23 cellular contexts compared by ENCODE assay signal in the genomic region with DNA sequence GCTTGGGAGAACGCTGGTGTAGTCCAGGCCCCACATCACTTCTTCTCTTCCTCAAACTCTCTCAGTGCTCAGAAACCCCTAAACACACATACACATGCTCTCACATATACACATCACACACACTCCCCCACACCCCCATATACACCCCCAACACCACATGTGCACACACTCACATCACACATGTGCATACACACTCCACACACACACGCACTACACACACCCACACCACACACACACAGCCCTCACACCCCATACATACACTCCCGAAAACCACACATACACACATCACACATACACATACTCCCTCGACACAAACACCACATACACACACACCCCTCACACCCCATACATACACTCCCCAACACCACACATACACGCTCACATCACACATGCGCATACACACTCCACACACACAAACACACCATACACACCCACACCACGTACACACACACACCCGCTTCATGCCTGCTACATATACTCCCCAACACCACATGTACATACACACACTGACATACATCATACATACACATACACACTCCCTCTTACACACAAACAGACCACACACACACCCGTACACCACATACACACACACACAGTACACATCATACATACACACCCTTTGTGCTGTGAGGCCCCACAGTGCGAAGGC.
DNase-seq lines count a peak whose midpoint lies in the region; ATAC-seq, FAIRE-seq and TF ChIP-seq lines count a peak whose summit lies in the region.
"Had no signal": no experiment of that assay in that cellular context is flagged by ENCODE, and none has a peak within 500 bp of the region (broad histone marks: within the 10 kb centered on the region; RNA-seq: fewer than 3 reads in every experiment).

No MANE protein-coding gene starts in this region.

- H2AFZ ChIP-seq in neuronal stem cell (ENCODE audit: low read length) = no peak overlapping the region

- H3K23ac ChIP-seq in neuronal stem cell (ENCODE audit: low read depth, low read length, poor library complexity) = peak overlapping the region; percentile 70

- peak overlapping the region in 6 of 10 donors; percentile 18 to 72 (median 51) for H3K27ac ChIP-seq in heart right ventricle
- H3K27ac ChIP-seq in endodermal cell (ENCODE audit: low read depth, low read length) = no peak overlapping the region
- H3K27ac ChIP-seq in neuronal stem cell (replicated peaks; ENCODE audit: low read length) = no peak overlapping the region
- H3K27ac ChIP-seq in vagina = peak overlapping the region; percentile 60
- no peak overlapping the region for H3K27ac ChIP-seq in ascending aorta
- H3K27ac ChIP-seq in small intestine (ENCODE audit: low read depth in 1 of 2, low read length in 1 of 2) = peak overlapping the region in 1 of 2 donors; percentile 2
- H3K27ac ChIP-seq: GM23248, HL-60 had no signal

- no peaks in the 10 kb centered on the region for H3K9me3 Mint-ChIP-seq in endodermal cell
- H3K9me3 Mint-ChIP-seq: stimulated activated effector memory CD8-positive, alpha-beta T cell treated with anti-CD3 and anti-CD28 coated beads, Interleukin-12 subunit alpha, Interleukin-12 subunit beta, amount 100 ng/mL, for 72 hours had no signal

- no peak for FAIRE-seq in small intestine (lab: Jason Lieb, UNC)
- FAIRE-seq: D721Med, G401.6, keratinocyte had no signal

- no peaks in the 10 kb centered on the region for H3K9me3 ChIP-seq in heart right ventricle
- H3K9me3 ChIP-seq in endodermal cell (ENCODE audit: control insufficient read depth, low read length) = no peaks in the 10 kb centered on the region
- H3K9me3 ChIP-seq in neuronal stem cell (replicated peaks in 1 of 2; ENCODE audit: control insufficient read depth in 2 of 2, insufficient read depth in 1 of 2, low read depth in 1 of 2, low read length in 2 of 2) = peaks cover 0 to 2% of the 10 kb centered on the region in 2 donors
- no peaks in the 10 kb centered on the region for H3K9me3 ChIP-seq in vagina
- no peaks in the 10 kb centered on the region for H3K9me3 ChIP-seq in ascending aorta
- H3K9me3 ChIP-seq in small intestine (ENCODE audit: control insufficient read depth, low read depth) = no peaks in the 10 kb centered on the region
- H3K9me3 ChIP-seq: heart left ventricle, spleen had no signal

- no peaks in the 10 kb centered on the region for H3K79me1 ChIP-seq in neuronal stem cell (ENCODE audit: low read depth, low read length)

- H3K14ac ChIP-seq in neuronal stem cell (ENCODE audit: low read length) = peak overlapping the region; percentile 12

- H2AK5ac ChIP-seq in neuronal stem cell (ENCODE audit: low read depth, low read length) = no peak overlapping the region

- H3K4me2 ChIP-seq in neuronal stem cell (ENCODE audit: insufficient read depth, low read length, poor library complexity, severe bottlenecking) = no peak overlapping the region

- no peak overlapping the region for H3K4me3 ChIP-seq in heart right ventricle
- H3K4me3 ChIP-seq in endodermal cell (ENCODE audit: low read length) = no peak overlapping the region
- peak overlapping the region in 1 of 2 donors; percentile 27 for H3K4me3 ChIP-seq in neuronal stem cell (ENCODE audit: low read length in 2 of 2)
- H3K4me3 ChIP-seq in vagina = no peak overlapping the region
- no peak overlapping the region for H3K4me3 ChIP-seq in ascending aorta
- no peak overlapping the region for H3K4me3 ChIP-seq in small intestine (ENCODE audit: low read depth in 1 of 2, low read length in 2 of 2)
- H3K4me3 ChIP-seq: GM23248, heart left ventricle, spleen had no signal

- peak overlapping the region; percentile 7 for H3K27ac Mint-ChIP-seq in endodermal cell

- WGBS in heart right ventricle, 2 donors = 94 to 99% methylated on average over 9 to 10 of the region's 10 CpGs
- WGBS in endodermal cell (ENCODE audit: insufficient coverage in 1 of 2, insufficient read length in 1 of 2), 2 experiments = 80 to 93% methylated on average over 1 to 9 of the region's 10 CpGs
- 100% methylated on average over 1 to 7 of the region's 10 CpGs for WGBS in neuronal stem cell (ENCODE audit: extremely low coverage in 2 of 2, insufficient read length in 2 of 2, insufficient replicate concordance in 1 of 2), 2 donors
- 86 to 94% (median 87%) methylated on average over 9 to 10 of the region's 10 CpGs for WGBS in small intestine, 3 donors

- peak overlapping the region; percentile 30 for H2BK15ac ChIP-seq in neuronal stem cell (ENCODE audit: low read length)

- H3K9ac ChIP-seq in endodermal cell (ENCODE audit: extremely low read depth, low read length, poor library complexity, severe bottlenecking) = no peak overlapping the region
- no peak overlapping the region for H3K9ac ChIP-seq in neuronal stem cell (ENCODE audit: low read depth, low read length, poor library complexity)
- H3K9ac ChIP-seq: GM23248 had no signal

- DNase-seq in heart right ventricle (no peak), Right ventricle myocardium superior (no peak), endodermal cell (no peak), neuronal stem cell (ENCODE audit: low spot score) (no peak), vagina (ENCODE audit: extremely low spot score in 2 of 2) (no peak), ascending aorta (ENCODE audit: low spot score in 2 of 2) (no peak), small intestine (no peak)
- no peak for DNase-seq in activated naive CD4-positive, alpha-beta T cell treated with Interleukin-2 at 50 U/mL for 16 hours
- DNase-seq: activated CD8-positive, alpha-beta memory T cell treated with anti-CD3 and anti-CD28 coated beads, Interleukin-2, amount 50 U/mL, for 48 hours; activated naive CD4-positive, alpha-beta T cell treated with anti-CD3 and anti-CD28 coated beads, Interleukin-2, amount 50 U/mL, for 16 hours; heart left ventricle; KG1; NCI-H1105; NK-92 treated with Interleukin-12 subunit alpha and Interleukin-12 subunit beta, amount 100 ng/mL, for 24 hours; spleen; T-helper 1 cell had no signal

- H2BK5ac ChIP-seq in neuronal stem cell (ENCODE audit: low read length) = no peak overlapping the region

- H2BK12ac ChIP-seq in neuronal stem cell (ENCODE audit: low read length) = peak overlapping the region; percentile 95

- H4K8ac ChIP-seq in neuronal stem cell (ENCODE audit: low read depth, low read length) = peak overlapping the region; percentile 24

- no peak for TF ChIP-seq POLR2A in vagina (IDR thresholded peaks at IDR 0.05)

- intact Hi-C loops in heart right ventricle (cut with DNase I) (loop anchor here in 1 of 10 donors (5.0 kb wide), 1 partner anchor 60 kb away; no protein-coding TSS in a partner anchor), Right ventricle myocardium superior (cut with DNase I) (no loop called here), vagina (cut with DNase I) (no loop called here), ascending aorta (cut with DNase I) (no loop called here)

- H4K91ac ChIP-seq in neuronal stem cell (ENCODE audit: low read depth, low read length, poor library complexity) = peak overlapping the region; percentile 99

- ATAC-seq in heart right ventricle (peak in 2 of 8 donors; percentile 9 to 26), Right ventricle myocardium superior (ENCODE audit: poor library complexity) (no peak)
- ATAC-seq: esophagus mucosa; stimulated activated effector memory CD8-positive, alpha-beta T cell treated with anti-CD3 and anti-CD28 coated beads, Interleukin-12 subunit alpha, Interleukin-12 subunit beta, amount 100 ng/mL, for 72 hours had no signal

- peaks cover 0 to 59% (median 46%) of the 10 kb centered on the region in 9 donors for H3K4me1 ChIP-seq in heart right ventricle
- H3K4me1 ChIP-seq in endodermal cell (ENCODE audit: control insufficient read depth, insufficient read depth, low read length) = peaks cover 21% of the 10 kb centered on the region
- peaks cover 10 to 21% of the 10 kb centered on the region in 2 donors for H3K4me1 ChIP-seq in neuronal stem cell (ENCODE audit: control insufficient read depth in 2 of 2, insufficient read depth in 1 of 2, low read depth in 1 of 2, low read length in 2 of 2)
- peaks cover 36% of the 10 kb centered on the region for H3K4me1 ChIP-seq in vagina
- H3K4me1 ChIP-seq in ascending aorta = peaks cover 20 to 59% of the 10 kb centered on the region in 2 donors
- peaks cover 0 to 8% of the 10 kb centered on the region in 2 donors for H3K4me1 ChIP-seq in small intestine (ENCODE audit: control insufficient read depth in 2 of 2, insufficient read depth in 1 of 2, low read depth in 1 of 2, low read length in 1 of 2)

- H3K4ac ChIP-seq in neuronal stem cell (ENCODE audit: low read length) = peak overlapping the region; percentile 91

- H3K27me3 ChIP-seq in heart right ventricle (no peaks in the 10 kb centered on the region), endodermal cell (ENCODE audit: control insufficient read depth, insufficient read depth, low read length, poor library complexity, severe bottlenecking) (no peaks in the 10 kb centered on the region), neuronal stem cell (ENCODE audit: control insufficient read depth in 3 of 3, insufficient read depth in 3 of 3, low read depth in 1 of 3, low read length in 3 of 3) (no peaks in the 10 kb centered on the region), vagina (no peaks in the 10 kb centered on the region), ascending aorta (no peaks in the 10 kb centered on the region), small intestine (ENCODE audit: control insufficient read depth in 2 of 2, insufficient read depth in 2 of 2, low read length in 2 of 2) (no peaks in the 10 kb centered on the region)
- H3K27me3 ChIP-seq: heart left ventricle, spleen had no signal

- no peak overlapping the region for H2BK120ac ChIP-seq in neuronal stem cell (ENCODE audit: low read depth, low read length)

- no peak overlapping the region for H3K4me3 Mint-ChIP-seq in endodermal cell
- H3K4me3 Mint-ChIP-seq: stimulated activated effector memory CD8-positive, alpha-beta T cell treated with anti-CD3 and anti-CD28 coated beads, Interleukin-12 subunit alpha, Interleukin-12 subunit beta, amount 100 ng/mL, for 72 hours had no signal

- no peak for TF ChIP-seq CTCF in heart right ventricle (IDR thresholded peaks at IDR 0.05)
- no peak for TF ChIP-seq CTCF in endodermal cell (conservative IDR thresholded peaks at IDR 0.05)
- no peak for TF ChIP-seq CTCF in vagina (IDR thresholded peaks at IDR 0.05)
- TF ChIP-seq CTCF in ascending aorta (IDR thresholded peaks at IDR 0.05) = no peak

- H3K36me3 ChIP-seq in heart right ventricle (no peaks in the 10 kb centered on the region), endodermal cell (ENCODE audit: control insufficient read depth, insufficient read depth, low read length) (no peaks in the 10 kb centered on the region), neuronal stem cell (replicated peaks in 1 of 2; ENCODE audit: control insufficient read depth in 2 of 2, insufficient read depth in 2 of 2, low read length in 2 of 2) (peaks cover 0 to 1% of the 10 kb centered on the region in 2 donors), vagina (no peaks in the 10 kb centered on the region), ascending aorta (no peaks in the 10 kb centered on the region), small intestine (ENCODE audit: control insufficient read depth in 2 of 2, insufficient read depth in 2 of 2, low read length in 2 of 2) (no peaks in the 10 kb centered on the region)
- H3K36me3 ChIP-seq: heart left ventricle, spleen had no signal

- H3K18ac ChIP-seq in neuronal stem cell (ENCODE audit: low read length) = peak overlapping the region; percentile 90

- no peaks in the 10 kb centered on the region for H3K36me3 Mint-ChIP-seq in endodermal cell (ENCODE audit: low read depth)
- H3K36me3 Mint-ChIP-seq: stimulated activated effector memory CD8-positive, alpha-beta T cell treated with anti-CD3 and anti-CD28 coated beads, Interleukin-12 subunit alpha, Interleukin-12 subunit beta, amount 100 ng/mL, for 72 hours had no signal

- H3K27me3 Mint-ChIP-seq in endodermal cell (ENCODE audit: insufficient read depth) = peaks cover 6% of the 10 kb centered on the region

- H3K4me1 Mint-ChIP-seq in endodermal cell = peaks cover 46% of the 10 kb centered on the region

Comparison
In these comparisons a context has a peak if more than half of its experiments do, and no peak if none do; other contexts are left out.
1. H3K27ac ChIP-seq: peak in heart right ventricle (6 of 10) and vagina (single experiment); none in endodermal cell (single experiment), neuronal stem cell (single experiment) and ascending aorta (0 of 2).